ENCODE assay signal across 8 cellular contexts in the genomic region with DNA sequence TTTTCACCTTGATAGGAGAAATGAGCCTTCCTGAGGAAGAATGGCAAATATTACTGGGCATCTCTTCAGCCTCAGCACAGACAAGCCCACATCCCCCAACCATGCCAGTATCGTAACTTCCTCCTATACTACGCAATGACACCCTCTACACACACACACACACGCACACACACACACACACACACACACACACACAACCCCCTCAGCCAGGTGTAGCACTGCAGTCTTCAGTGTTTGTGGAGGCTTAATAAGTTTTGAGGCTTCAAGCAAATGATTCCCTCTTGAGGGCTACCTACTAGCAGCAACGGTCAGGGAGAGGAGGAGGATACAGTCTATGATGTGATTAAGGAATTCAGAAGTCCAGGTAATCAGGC. TPM values are rescaled to one million over a fixed set of nuclear protein-coding genes. Genes with fewer than 3 reads are reported as not detected.
DNase-seq lines count a peak whose midpoint lies in the region; ATAC-seq and TF ChIP-seq lines count a peak whose summit lies in the region.

No MANE protein-coding gene starts in this region.

- H3K27ac ChIP-seq in KMS-11, result no peak overlapping the region

- DNase-seq in CD1c-positive myeloid dendritic cell (ENCODE audit: extremely low spot score) (peak; percentile 42), osteocyte (ENCODE audit: extremely low spot score, unreplicated experiment) (no peak)
- peak; percentile 69 for DNase-seq in activated CD8-positive, alpha-beta memory T cell treated with anti-CD3 and anti-CD28 coated beads for 24 hours

- H3K9me3 Mint-ChIP-seq in osteocyte (ENCODE audit: unreplicated experiment), result no peaks in the 10 kb centered on the region

- H2AFZ ChIP-seq in KMS-11 (ENCODE audit: low read depth), result peak overlapping the region; percentile 77; the same call in 1 of the 2 replicates

- peak overlapping the region; percentile 99 for H3K27ac Mint-ChIP-seq in osteocyte (ENCODE audit: unreplicated experiment)

- peaks cover 44% of the 10 kb centered on the region for H3K4me1 Mint-ChIP-seq in osteocyte (ENCODE audit: unreplicated experiment)

- no peaks in the 10 kb centered on the region for H3K36me3 ChIP-seq in KMS-11 (ENCODE audit: insufficient read depth)

- ATAC-seq in esophagus mucosa (peak; percentile 22), HG02642 (IDR thresholded peaks at IDR 0.05; ENCODE audit: poor library complexity, unreplicated experiment) (no peak), HG02763 (IDR thresholded peaks at IDR 0.05; ENCODE audit: unreplicated experiment) (no peak), GM18873 (IDR thresholded peaks at IDR 0.05; ENCODE audit: low FRiP score, unreplicated experiment) (no peak)

- H3K4me3 ChIP-seq in KMS-11 (IDR thresholded peaks at IDR 0.05; ENCODE audit: insufficient read depth, low read depth, low read length), result no peak overlapping the region

- H3K27me3 ChIP-seq in KMS-11 (ENCODE audit: insufficient read depth, low read depth), result no peaks in the 10 kb centered on the region; the same call in 1 of the 2 replicates

- H3K27me3 Mint-ChIP-seq in osteocyte (ENCODE audit: unreplicated experiment), result no peaks in the 10 kb centered on the region

- peaks cover 2% of the 10 kb centered on the region for H3K36me3 Mint-ChIP-seq in osteocyte (ENCODE audit: unreplicated experiment)

- TF ChIP-seq CTCF in KMS-11 (conservative IDR thresholded peaks at IDR 0.05; ENCODE audit: low read depth, low read length) (no peak), osteocyte (IDR thresholded peaks at IDR 0.05) (no peak)

- H3K9ac ChIP-seq in KMS-11, result peak overlapping the region; percentile 39; the same call in 1 of the 2 replicates

- peak overlapping the region; percentile 93 for H3K4me3 Mint-ChIP-seq in osteocyte (ENCODE audit: unreplicated experiment)

- no peaks in the 10 kb centered on the region for H4K20me1 ChIP-seq in KMS-11 (ENCODE audit: insufficient read depth)

- H3K4me1 ChIP-seq in KMS-11 (ENCODE audit: low read depth, poor library complexity, severe bottlenecking), result peaks cover 40% of the 10 kb centered on the region

- peak overlapping the region; percentile 80 for H3K4me2 ChIP-seq in KMS-11

- peaks cover 3% of the 10 kb centered on the region for H3K79me2 ChIP-seq in KMS-11 (ENCODE audit: insufficient read depth, low read depth)

RNA-seq across cellular contexts. Expression of a gene that starts 1.6 kb away (rescaled TPM):
- total RNA-seq in esophagus mucosa (170 TPM), osteocyte (63.0 and 70.1 TPM in 2 replicates)

RNA-seq across cellular contexts. Expression of a gene that starts 4.8 kb away (rescaled TPM):
- 66.9 TPM for total RNA-seq in esophagus mucosa
- total RNA-seq in osteocyte, result 18.2 and 20.5 TPM in 2 replicates

RNA-seq across cellular contexts. Expression of a gene that starts 33.3 kb away (rescaled TPM):
- total RNA-seq in esophagus mucosa (0.52 TPM), osteocyte (1.0 and 1.4 TPM in 2 replicates)

RNA-seq across cellular contexts. Expression of a gene that starts 34.1 kb away (rescaled TPM):
- total RNA-seq in esophagus mucosa (20.5 TPM), osteocyte (27.3 and 29.6 TPM in 2 replicates)

RNA-seq across cellular contexts. Expression of a gene that starts 41.3 kb away (rescaled TPM):
- total RNA-seq in esophagus mucosa (111 TPM), osteocyte (126 and 134 TPM in 2 replicates)
